Comparison of ENCODE assay signal across 1 cellular context in genomic region chr18:46042571-46043123, GRCh38.
TF ChIP-seq lines count a peak whose summit lies in the region.

No MANE protein-coding gene starts in this region.

TF ChIP-seq in IMR-90, 13 proteins besides CTCF, POLR2A, EP300 and RAD21 (continued from another document):
- no peak for TF ChIP-seq USF2 (IDR thresholded peaks at IDR 0.05; ENCODE audit: low read depth, low read length)
- TF ChIP-seq FOS (IDR thresholded peaks at IDR 0.05; ENCODE audit: low read depth, low read length) = no peak
- no peak for TF ChIP-seq BHLHE40 (IDR thresholded peaks at IDR 0.05; ENCODE audit: low read depth, low read length)
- TF ChIP-seq NFE2L2 (IDR thresholded peaks at IDR 0.05; ENCODE audit: low read depth, low read length) = no peak
- TF ChIP-seq CHD1 (IDR thresholded peaks at IDR 0.05; ENCODE audit: low read depth, low read length) = no peak
